8 cellular contexts compared by ENCODE assay signal in the genomic region with DNA sequence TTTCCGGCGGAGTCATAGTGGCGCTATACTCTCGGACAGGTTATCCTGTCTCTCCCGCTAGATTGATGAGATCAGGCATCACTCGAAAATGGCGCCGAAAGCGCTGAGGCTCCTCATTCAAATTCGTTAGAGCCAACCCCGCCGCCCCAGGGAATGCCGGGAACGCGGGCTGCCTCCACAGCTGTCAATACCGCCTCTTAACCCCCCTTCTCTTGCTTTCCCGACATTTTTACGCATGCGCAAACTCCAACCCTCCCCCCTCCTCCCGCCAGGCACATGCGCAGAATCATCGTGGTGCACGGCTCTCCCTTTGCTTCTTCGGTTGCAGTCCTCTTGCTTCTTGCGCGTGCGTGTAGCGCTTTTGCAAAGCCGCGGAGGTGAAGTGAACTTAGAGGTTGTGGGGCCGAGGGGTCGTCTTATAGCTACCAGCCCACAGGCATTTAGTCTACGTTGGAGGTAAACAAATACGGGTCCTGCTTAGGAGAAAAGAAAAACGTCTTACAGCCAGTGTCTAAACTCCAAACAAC.
A peak's percentile ranks its signal among the peaks of the same experiment; 100 is the strongest.
DNase-seq lines count a peak whose midpoint lies in the region; ATAC-seq and TF ChIP-seq lines count a peak whose summit lies in the region.

No MANE protein-coding gene starts in this region.

- peak overlapping the region; percentile 97 for H3K27ac ChIP-seq in C4-2B

- DNase-seq in NCI-H69 (lab: John Stamatoyannopoulos, UW) (peak; percentile 97), dedifferentiated amniotic fluid mesenchymal stem cell (ENCODE audit: extremely low spot score) (peak; percentile 99), left kidney (ENCODE audit: low read depth, low spot score) (peak; percentile 100)
- DNase-seq in activated CD4-positive, alpha-beta T cell treated with anti-CD3 and anti-CD28 coated beads, Interleukin-2, amount 50 U/mL, for 1 hour = peak; percentile 98
- DNase-seq in stimulated activated CD4-positive, alpha-beta T cell treated with anti-CD3 and anti-CD28 coated beads, Interleukin-1b, Interleukin-23, amount 100 ng/mL, for 48 hours = peak; percentile 99

- ATAC-seq in GM19372 (IDR thresholded peaks at IDR 0.05; ENCODE audit: low read depth, unreplicated experiment) (peak; percentile 64), HG03521 (IDR thresholded peaks at IDR 0.05; ENCODE audit: unreplicated experiment) (peak; percentile 77)

- no peak for TF ChIP-seq CTCF in C4-2B (conservative IDR thresholded peaks at IDR 0.05)

Comparison
In these comparisons a context has a peak if more than half of its experiments do, and no peak if none do; other contexts are left out.
1. Peak in every context shown above with its lines: DNase-seq, ATAC-seq and H3K27ac ChIP-seq.